In the genomic region with DNA sequence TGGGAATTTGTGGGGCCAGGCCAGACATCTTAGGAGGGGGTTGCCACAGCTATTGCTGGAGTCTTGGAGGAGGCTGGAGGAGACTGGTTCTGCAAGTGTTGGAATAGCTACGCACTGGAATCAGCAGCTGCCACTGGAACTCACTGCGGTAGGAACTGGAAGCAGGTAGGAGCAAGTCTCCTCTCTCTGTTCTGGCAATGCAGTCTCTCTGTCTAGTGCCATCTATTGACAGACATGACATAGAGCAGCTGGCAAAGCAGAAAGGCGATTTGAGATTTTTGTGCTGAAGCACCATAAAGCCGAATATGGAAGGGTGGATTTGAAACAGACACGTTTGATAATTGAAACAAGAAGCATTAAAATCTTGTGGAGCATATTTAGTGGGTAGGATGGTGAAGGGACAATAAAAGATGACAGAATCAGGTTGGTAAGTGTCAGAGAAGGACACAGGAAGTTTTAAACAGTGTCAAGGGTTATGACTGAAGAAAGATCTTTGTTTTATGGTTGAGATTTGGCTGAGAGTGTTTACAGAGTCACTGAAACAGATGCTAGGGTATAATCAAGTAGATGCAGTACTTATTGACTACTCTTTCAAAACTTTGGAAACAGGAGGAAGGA, we compare ENCODE assay signal across 1 cellular context.
TF ChIP-seq lines count a peak whose summit lies in the region.

No MANE protein-coding gene starts in this region.

TF ChIP-seq in GM12878, 131 proteins besides CTCF, POLR2A, EP300 and RAD21:
- TF ChIP-seq CREB1 (IDR thresholded peaks at IDR 0.05; ENCODE audit: low read depth) (no peak), TCF12 (IDR thresholded peaks at IDR 0.05; ENCODE audit: low read depth, low read length) (0 out of 2 replicates have a peak, but pooled peaks have one; percentile 37), SMC3 (IDR thresholded peaks at IDR 0.05; ENCODE audit: borderline replicate concordance, low read length) (peak; percentile 68), ETV6 (conservative IDR thresholded peaks at IDR 0.05 in 1 of 2, IDR thresholded peaks at IDR 0.05 in 1 of 2; ENCODE audit: borderline replicate concordance in 1 of 2, low read depth in 1 of 2) (no peak), SMAD5 (IDR thresholded peaks at IDR 0.05; ENCODE audit: low read depth) (no peak)
- TF ChIP-seq, protein P1, sequence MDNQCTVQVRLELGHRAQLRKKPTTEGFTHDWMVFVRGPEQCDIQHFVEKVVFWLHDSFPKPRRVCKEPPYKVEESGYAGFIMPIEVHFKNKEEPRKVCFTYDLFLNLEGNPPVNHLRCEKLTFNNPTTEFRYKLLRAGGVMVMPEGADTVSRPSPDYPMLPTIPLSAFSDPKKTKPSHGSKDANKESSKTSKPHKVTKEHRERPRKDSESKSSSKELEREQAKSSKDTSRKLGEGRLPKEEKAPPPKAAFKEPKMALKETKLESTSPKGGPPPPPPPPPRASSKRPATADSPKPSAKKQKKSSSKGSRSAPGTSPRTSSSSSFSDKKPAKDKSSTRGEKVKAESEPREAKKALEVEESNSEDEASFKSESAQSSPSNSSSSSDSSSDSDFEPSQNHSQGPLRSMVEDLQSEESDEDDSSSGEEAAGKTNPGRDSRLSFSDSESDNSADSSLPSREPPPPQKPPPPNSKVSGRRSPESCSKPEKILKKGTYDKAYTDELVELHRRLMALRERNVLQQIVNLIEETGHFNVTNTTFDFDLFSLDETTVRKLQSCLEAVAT (IDR thresholded peaks at IDR 0.05), result no peak
TF ChIP-seq in GM12878: peak in this region for 2.
